8 cellular contexts compared by ENCODE assay signal in genomic region chr12:74076918-74077317, GRCh38.
"Had no signal": no experiment of that assay in that cellular context is flagged by ENCODE, and none has a peak within 500 bp of the region (broad histone marks: within the 10 kb centered on the region; RNA-seq: fewer than 3 reads in every experiment).

No MANE protein-coding gene starts in this region.

- DNase-seq: H9, HCEC 1CT, HFFc6, KG1 had no signal

- FAIRE-seq: H1, H54 had no signal

- H3K27ac ChIP-seq: HL-60 had no signal

- H3K4me3 ChIP-seq: GM23338 had no signal

- H2AFZ ChIP-seq: GM23338 had no signal

- ATAC-seq: GM23338 had no signal

- H3K4me2 ChIP-seq: GM23338 had no signal
